In genomic region chr22:44622147-44622427, GRCh38 we compare ENCODE assay signal across 14 cellular contexts.
A peak's percentile ranks its signal among the peaks of the same experiment; 100 is the strongest.
DNase-seq lines count a peak whose midpoint lies in the region; ATAC-seq, FAIRE-seq and TF ChIP-seq lines count a peak whose summit lies in the region.
"Had no signal": no experiment of that assay in that cellular context is flagged by ENCODE, and none has a peak within 500 bp of the region (broad histone marks: within the 10 kb centered on the region; RNA-seq: fewer than 3 reads in every experiment).

No MANE protein-coding gene starts in this region.

- H3K4me3 ChIP-seq in A549 (no peak overlapping the region), GM12878 (no peak overlapping the region)
- H3K4me3 ChIP-seq: GM23338 had no signal

- no peak overlapping the region for H3K4me2 ChIP-seq in A549
- no peak overlapping the region for H3K4me2 ChIP-seq in GM12878 (ENCODE audit: control insufficient read depth, insufficient read depth)
- H3K4me2 ChIP-seq: GM23338 had no signal

- DNase-seq in A549 (ENCODE audit: low read depth in 1 of 2, low spot score in 1 of 2) (peak in 1 of 2 experiments; percentile 27), DMS153 treated with DMSO at 0.1 percent for 48 hours (lab: John Stamatoyannopoulos, UW; ENCODE audit: unreplicated experiment) (peak; percentile 17), NCI-H345 (lab: John Stamatoyannopoulos, UW) (peak; percentile 25), GM12878 (ENCODE audit: low read depth, low spot score) (no peak), osteocyte (ENCODE audit: extremely low spot score, unreplicated experiment) (no peak)
- DNase-seq in activated CD4-positive, CD25-positive, alpha-beta regulatory T cell treated with anti-CD3 and anti-CD28 coated beads, Interleukin-2, amount 50 U/mL, for 72 hours, result no peak
- DNase-seq: activated gamma-delta T cell; stimulated activated naive B cell treated with anti-CD40 and anti-IgM and Interleukin-4, amounts not matched to agents 10 μg/mL and 1 μg/mL and 100 μg/mL, for 72 hours had no signal

- CTCF ChIA-PET in A549 (lab: Yijun Ruan, JAX) (interaction anchor here (0.6 to 6.5 kb wide), 3 partner anchors 250 to 629 kb away, joined by 3 to 166 read pairs (median 4); no protein-coding TSS in a partner anchor), GM12878 (lab: Yijun Ruan, JAX) (interaction anchor here (0.6 kb wide), 1 partner anchor 42 kb away, joined by 3 read pairs; no protein-coding TSS in a partner anchor)

- no peaks in the 10 kb centered on the region for H3K36me3 ChIP-seq in GM12878 (ENCODE audit: control insufficient read depth in 2 of 2, insufficient read depth in 2 of 2, low read length in 1 of 2)

- intact Hi-C loops in GM12878 (cut with micrococcal nuclease; ENCODE audit: unreplicated experiment), result no loop called here

- no peak overlapping the region for H3K4me3 Mint-ChIP-seq in osteocyte (ENCODE audit: unreplicated experiment)
- H3K4me3 Mint-ChIP-seq: GM23338; stimulated activated naive B cell treated with anti-CD40 and anti-IgM and Interleukin-4, amounts not matched to agents 10 μg/mL and 1 μg/mL and 100 μg/mL, for 72 hours; T-helper 1 cell treated with Interleukin-12 subunit alpha and Interleukin-12 subunit beta and Interleukin-4 antibody, amounts not matched to agents 30 μg/mL and 1 μg/mL, for 36 hours had no signal

- no peaks in the 10 kb centered on the region for H3K79me2 ChIP-seq in GM12878 (ENCODE audit: control insufficient read depth, insufficient read depth, low read length)

- no TSS peak for BruUV-seq in GM12878 (replicated peaks; lab: Mats Ljungman, UMichigan)

- RAD21 ChIA-PET in GM12878 (lab: Charles Lee; ENCODE audit: unreplicated experiment), result no interaction called here

- no peaks in the 10 kb centered on the region for H4K20me1 ChIP-seq in GM12878 (ENCODE audit: control insufficient read depth, insufficient read depth)

- POLR2A ChIA-PET in A549 (lab: Yijun Ruan, JAX) (no interaction called here), GM12878 (lab: Charles Lee) (no interaction called here)

- H3K9me3 ChIP-seq in A549 (no peaks in the 10 kb centered on the region), GM12878 (replicated peaks; ENCODE audit: control insufficient read depth, insufficient read depth, low read length) (no peaks in the 10 kb centered on the region; the same call in 2 of the 3 replicates)

- H2AFZ ChIP-seq in GM12878 (ENCODE audit: control insufficient read depth, low read depth, low read length), result no peak overlapping the region
- H2AFZ ChIP-seq: GM23338 had no signal

- FAIRE-seq in A549 (lab: Jason Lieb, UNC), result no peak
- no peak for FAIRE-seq in GM12878 (lab: Jason Lieb, UNC)
- FAIRE-seq: GM18507 had no signal

- WGBS in A549 (ENCODE audit: missing lambda C conversion rate), result 44% methylated on average over 1 of the region's 8 CpGs
- 0% methylated on average over 8 of the region's 8 CpGs for WGBS in GM12878 (ENCODE audit: insufficient coverage, insufficient replicate concordance, low lambda C conversion rate, missing lambda C conversion rate)

- SMC1A ChIA-PET in GM12878 (lab: Charles Lee; ENCODE audit: uncharacterized antibody, unreplicated experiment), result no interaction called here

- in situ Hi-C loops in GM12878 (cut with MboI), result loop anchor here (5.0 to 10.0 kb wide), 2 partner anchors 625 to 1227 kb away; no protein-coding TSS in a partner anchor

- no peaks in the 10 kb centered on the region for H3K36me3 Mint-ChIP-seq in osteocyte (ENCODE audit: unreplicated experiment)
- H3K36me3 Mint-ChIP-seq: CD4-positive, CD25-positive, alpha-beta regulatory T cell; stimulated activated naive B cell treated with anti-CD40 and anti-IgM and Interleukin-4, amounts not matched to agents 10 μg/mL and 1 μg/mL and 100 μg/mL, for 72 hours had no signal

- no peaks in the 10 kb centered on the region; a peak in 2 of 4 replicates for H3K27me3 ChIP-seq in GM12878 (replicated peaks in 1 of 2; ENCODE audit: control insufficient read depth in 2 of 2, insufficient read depth in 2 of 2, low read length in 1 of 2)

- H3K27ac ChIP-seq in A549, result no peak overlapping the region
- no peak overlapping the region for H3K27ac ChIP-seq in GM12878 (ENCODE audit: control insufficient read depth, insufficient read depth)

- no peak for TF ChIP-seq RAD21 in A549 (conservative IDR thresholded peaks at IDR 0.05 in 1 of 2, IDR thresholded peaks at IDR 0.05 in 1 of 2)
- no peak for TF ChIP-seq RAD21 in GM12878 (IDR thresholded peaks at IDR 0.05; ENCODE audit: insufficient read depth, low read depth, low read length)

- TF ChIP-seq POLR2A in A549 (IDR thresholded peaks at IDR 0.05; ENCODE audit: low read length), result no peak
- TF ChIP-seq POLR2A in GM12878 (IDR thresholded peaks at IDR 0.05; ENCODE audit: low read depth, low read length), result no peak

- no peak for TF ChIP-seq CTCF in A549 (IDR thresholded peaks at IDR 0.05)
- TF ChIP-seq CTCF in GM12878 (IDR thresholded peaks at IDR 0.05 in 2 of 3, conservative IDR thresholded peaks at IDR 0.05 in 1 of 3; ENCODE audit: control insufficient read depth in 2 of 3, extremely low read depth in 1 of 3, insufficient read depth in 1 of 3, low read depth in 3 of 3, low read length in 3 of 3), result no peak
- TF ChIP-seq CTCF in osteocyte (IDR thresholded peaks at IDR 0.05), result no peak

- H3K4me1 ChIP-seq in A549 (peaks cover 5% of the 10 kb centered on the region; the same call in 1 of the 3 replicates), GM12878 (ENCODE audit: control insufficient read depth, insufficient read depth, low read length) (no peaks in the 10 kb centered on the region)

- H3K4me1 Mint-ChIP-seq in osteocyte (ENCODE audit: unreplicated experiment), result no peaks in the 10 kb centered on the region
- H3K4me1 Mint-ChIP-seq: GM23338 had no signal

- no peak overlapping the region for H3K9ac ChIP-seq in GM12878 (ENCODE audit: control insufficient read depth, insufficient read depth, low read length)

- H3K27ac Mint-ChIP-seq in osteocyte (ENCODE audit: unreplicated experiment), result no peak overlapping the region
- H3K27ac Mint-ChIP-seq: GM23338; stimulated activated naive B cell treated with anti-CD40 and anti-IgM and Interleukin-4, amounts not matched to agents 10 μg/mL and 1 μg/mL and 100 μg/mL, for 72 hours had no signal

- H3K9me3 Mint-ChIP-seq in osteocyte (ENCODE audit: unreplicated experiment), result no peaks in the 10 kb centered on the region
- H3K9me3 Mint-ChIP-seq: GM23338; stimulated activated naive B cell treated with anti-CD40 and anti-IgM and Interleukin-4, amounts not matched to agents 10 μg/mL and 1 μg/mL and 100 μg/mL, for 72 hours; T-helper 1 cell treated with Interleukin-12 subunit alpha and Interleukin-12 subunit beta and Interleukin-4 antibody, amounts not matched to agents 30 μg/mL and 1 μg/mL, for 36 hours had no signal

- ATAC-seq in A549 (no peak), GM12878 (no peak), GM19328 (IDR thresholded peaks at IDR 0.05; ENCODE audit: unreplicated experiment) (no peak), GM19395 (IDR thresholded peaks at IDR 0.05; ENCODE audit: unreplicated experiment) (no peak)
- ATAC-seq: GM23338 had no signal

- TF ChIP-seq EP300 in A549 (IDR thresholded peaks at IDR 0.05), result no peak
- no peak for TF ChIP-seq EP300 in GM12878 (IDR thresholded peaks at IDR 0.05; ENCODE audit: borderline replicate concordance in 1 of 2, control insufficient read depth in 1 of 2, low read depth in 2 of 2, low read length in 2 of 2)

- H3K27me3 Mint-ChIP-seq in osteocyte (ENCODE audit: unreplicated experiment), result peaks cover 4% of the 10 kb centered on the region

TF ChIP-seq in A549, 52 proteins besides CTCF, POLR2A, EP300 and RAD21:
- TF ChIP-seq ZSCAN20 (CRISPR knock-in tag; IDR thresholded peaks at IDR 0.05), result no peak
- 0 out of 2 replicates have a peak, but pooled peaks have one; percentile 42 for TF ChIP-seq RFX5 (IDR thresholded peaks at IDR 0.05)

TF ChIP-seq in GM12878, 131 proteins besides CTCF, POLR2A, EP300 and RAD21:
- 0 out of 2 replicates have a peak, but pooled peaks have one; percentile 17 for TF ChIP-seq BMI1 (IDR thresholded peaks at IDR 0.05; ENCODE audit: borderline replicate concordance)
- TF ChIP-seq POLR2AphosphoS2 (IDR thresholded peaks at IDR 0.05; ENCODE audit: low read depth, low read length), result no peak

Comparison
In these comparisons a context has a peak if more than half of its experiments do, and no peak if none do; other contexts are left out.
1. DNase-seq: peak in DMS153 treated with DMSO at 0.1 percent for 48 hours (single experiment) and NCI-H345 (single experiment); none in GM12878 (single experiment), osteocyte (single experiment) and activated CD4-positive, CD25-positive, alpha-beta regulatory T cell treated with anti-CD3 and anti-CD28 coated beads, Interleukin-2, amount 50 U/mL, for 72 hours (single experiment).
2. Of the 24 proteins assayed by ChIP-seq in both GM12878 and A549: peak only in GM12878: none; only in A549: RFX5; in both: none; in neither: 23.